Comparison of ENCODE assay signal across 27 cellular contexts in genomic region chr3:11616551-11616950, GRCh38. TPM values are rescaled to one million over a fixed set of nuclear protein-coding genes. Genes with fewer than 3 reads are reported as not detected.
A peak's percentile ranks its signal among the peaks of the same experiment; 100 is the strongest.
DNase-seq lines count a peak whose midpoint lies in the region; FAIRE-seq and TF ChIP-seq lines count a peak whose summit lies in the region.
"Had no signal": no experiment of that assay in that cellular context is flagged by ENCODE, and none has a peak within 500 bp of the region (broad histone marks: within the 10 kb centered on the region; RNA-seq: fewer than 3 reads in every experiment).

No MANE protein-coding gene starts in this region.

- no peaks in the 10 kb centered on the region for H3K27me3 ChIP-seq in small intestine (ENCODE audit: control insufficient read depth in 2 of 2, insufficient read depth in 2 of 2, low read length in 2 of 2)
- H3K27me3 ChIP-seq: brain microvascular endothelial cell, tibial nerve had no signal

- H3K4me3 Mint-ChIP-seq in HFFc6 (peak overlapping the region; percentile 1; the same call in 1 of the 2 replicates), chondrocyte (ENCODE audit: unreplicated experiment) (no peak overlapping the region), nephron progenitor cell (no peak overlapping the region)
- H3K4me3 Mint-ChIP-seq: activated CD8-positive, alpha-beta memory T cell treated with anti-CD3 and anti-CD28 coated beads, Interleukin-2, amount 10 ng/mL, durations not matched to agents 7 days and 5 days; H9 had no signal

- H3K4me1 Mint-ChIP-seq in HFFc6 (ENCODE audit: low read depth) (peaks cover 94% of the 10 kb centered on the region), chondrocyte (ENCODE audit: low read depth) (peaks cover 92% of the 10 kb centered on the region), nephron progenitor cell (peaks cover 98% of the 10 kb centered on the region)

- H3K4me3 ChIP-seq in AG10803 (ENCODE audit: low read length) (no peak overlapping the region), small intestine (ENCODE audit: low read depth in 1 of 2, low read length in 2 of 2) (no peak overlapping the region)
- H3K4me3 ChIP-seq: tibial nerve had no signal

- no peaks in the 10 kb centered on the region for H3K36me3 ChIP-seq in small intestine (ENCODE audit: control insufficient read depth in 2 of 2, insufficient read depth in 2 of 2, low read length in 2 of 2)
- H3K36me3 ChIP-seq: brain microvascular endothelial cell, tibial nerve had no signal

- H3K27ac Mint-ChIP-seq in HFFc6 = peak overlapping the region; percentile 66
- peak overlapping the region; percentile 71 for H3K27ac Mint-ChIP-seq in chondrocyte (ENCODE audit: unreplicated experiment)
- H3K27ac Mint-ChIP-seq in nephron progenitor cell = peak overlapping the region; percentile 93
- H3K27ac Mint-ChIP-seq: activated CD8-positive, alpha-beta memory T cell treated with anti-CD3 and anti-CD28 coated beads, Interleukin-2, amount 10 ng/mL, durations not matched to agents 7 days and 5 days had no signal

- H3K36me3 Mint-ChIP-seq in HFFc6 (ENCODE audit: low read depth) (peaks cover 17% of the 10 kb centered on the region), chondrocyte (ENCODE audit: low read depth) (peaks cover 3% of the 10 kb centered on the region), nephron progenitor cell (ENCODE audit: low read depth) (peaks cover 6% of the 10 kb centered on the region)

- peak; percentile 62 for DNase-seq in AG10803 (ENCODE audit: low read depth)
- no peak for DNase-seq in HFFc6
- no peak for DNase-seq in chondrocyte (ENCODE audit: low spot score)
- DNase-seq in nephron progenitor cell = no peak
- no peak for DNase-seq in activated CD8-positive, alpha-beta memory T cell treated with anti-CD3 and anti-CD28 coated beads for 24 hours
- no peak for DNase-seq in NCI-H226
- DNase-seq in NCI-H2029 (lab: John Stamatoyannopoulos, UW) = no peak
- no peak for DNase-seq in small intestine
- DNase-seq: activated CD8-positive, alpha-beta memory T cell treated with anti-CD3 and anti-CD28 coated beads, Interleukin-2, amount 10 ng/mL, durations not matched to agents 7 days and 5 days; activated T-cell treated with anti-CD3 and anti-CD28 coated beads, Interleukin-2, amount 50 U/mL, for 48 hours; brain microvascular endothelial cell; COR-L47; H9; left colon; mammary epithelial cell; NCI-H1436; NCI-H2107; NCI-H446; NCI-H774; stimulated activated CD4-positive, alpha-beta T cell treated with anti-CD3 and anti-CD28 coated beads, Interleukin-15, amount 100 ng/mL, for 24 hours; stimulated activated CD4-positive, alpha-beta T cell treated with anti-CD3 and anti-CD28 coated beads, Interleukin-4, amount 100 ng/mL, for 4 hours; T-helper 1 cell had no signal

- H3K9me3 Mint-ChIP-seq in HFFc6 = no peaks in the 10 kb centered on the region
- no peaks in the 10 kb centered on the region for H3K9me3 Mint-ChIP-seq in chondrocyte (ENCODE audit: low read depth)
- no peaks in the 10 kb centered on the region for H3K9me3 Mint-ChIP-seq in nephron progenitor cell
- H3K9me3 Mint-ChIP-seq: H9 had no signal

- H3K27me3 Mint-ChIP-seq in HFFc6 (ENCODE audit: insufficient read depth) (peaks cover 3% of the 10 kb centered on the region; the same call in 1 of the 2 replicates), chondrocyte (ENCODE audit: low read depth) (no peaks in the 10 kb centered on the region), nephron progenitor cell (ENCODE audit: low read depth, poor library complexity) (no peaks in the 10 kb centered on the region)
- H3K27me3 Mint-ChIP-seq: activated CD8-positive, alpha-beta memory T cell treated with anti-CD3 and anti-CD28 coated beads, Interleukin-2, amount 10 ng/mL, durations not matched to agents 7 days and 5 days had no signal

- peaks cover 12 to 25% of the 10 kb centered on the region in 2 donors for H3K4me1 ChIP-seq in small intestine (ENCODE audit: control insufficient read depth in 2 of 2, insufficient read depth in 1 of 2, low read depth in 1 of 2, low read length in 1 of 2)

- no peak overlapping the region for H3K27ac ChIP-seq in small intestine (ENCODE audit: low read depth in 1 of 2, low read length in 1 of 2)
- H3K27ac ChIP-seq: brain microvascular endothelial cell, epithelial cell of prostate, HL-60, RWPE1 had no signal

- WGBS in small intestine, 3 donors = 45 to 54% (median 46%) methylated on average over 2 of the region's 2 CpGs

- FAIRE-seq in small intestine (lab: Jason Lieb, UNC) = no peak
- FAIRE-seq: G401.6 had no signal

- no peaks in the 10 kb centered on the region for H3K9me3 ChIP-seq in small intestine (ENCODE audit: control insufficient read depth, low read depth)
- H3K9me3 ChIP-seq: tibial nerve had no signal

- TF ChIP-seq CTCF in AG10803 (conservative IDR thresholded peaks at IDR 0.05; ENCODE audit: low read length) = no peak
- no peak for TF ChIP-seq CTCF in HFFc6 (IDR thresholded peaks at IDR 0.05)
- TF ChIP-seq CTCF in chondrocyte (IDR thresholded peaks at IDR 0.05) = no peak
- no peak for TF ChIP-seq CTCF in nephron progenitor cell (IDR thresholded peaks at IDR 0.05)

RNA-seq across cellular contexts. Expression of gene VGLL4, which starts 27.2 kb away (rescaled TPM):
- total RNA-seq in HFFc6 (2021; fragmentation: NEBNext Ultra II Directional; extraction: Animal tissue kit (Norgen Biotek cat#: 25700)) = 10 to 100 TPM; 31.6 to 42.2 (median 33.8) TPM
- 102 to 141 TPM (median 141 TPM) in 3 replicates for total RNA-seq in chondrocyte
- 10 to 100 TPM; 26.6 to 54.8 (median 27.0) TPM for polyA plus RNA-seq in small intestine
